10 cellular contexts compared by ENCODE assay signal in the genomic region with DNA sequence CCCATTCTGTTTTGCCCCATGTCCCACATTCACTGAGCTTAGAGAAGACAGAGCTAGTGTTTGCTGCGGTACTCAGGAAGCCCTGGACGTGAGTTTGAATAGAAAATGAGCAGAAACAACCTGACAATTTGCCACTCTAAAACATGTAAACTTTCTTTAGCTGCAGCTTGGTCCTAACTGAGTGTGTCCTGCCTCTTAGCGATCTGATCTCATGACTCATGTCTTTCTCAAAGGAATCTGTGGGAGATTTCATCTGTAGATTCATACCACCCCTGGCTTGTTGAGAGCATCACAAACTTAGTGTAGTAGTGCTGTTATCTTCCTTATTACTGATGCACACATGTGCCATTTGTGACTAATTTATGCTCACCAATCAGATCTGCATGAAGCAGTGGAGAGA.
DNase-seq lines count a peak whose midpoint lies in the region; ATAC-seq and TF ChIP-seq lines count a peak whose summit lies in the region.
"Had no signal": no experiment of that assay in that cellular context is flagged by ENCODE, and none has a peak within 500 bp of the region (broad histone marks: within the 10 kb centered on the region; RNA-seq: fewer than 3 reads in every experiment).

No MANE protein-coding gene starts in this region.

- no peaks in the 10 kb centered on the region for H3K36me3 ChIP-seq in mesodermal cell (ENCODE audit: control insufficient read depth, insufficient read depth, low read length)

- ATAC-seq in HG03095 (IDR thresholded peaks at IDR 0.05; ENCODE audit: unreplicated experiment) (no peak), HG03045 (IDR thresholded peaks at IDR 0.05; ENCODE audit: unreplicated experiment) (no peak), left colon (no peak)

- intact Hi-C loops in left colon (cut with DNase I, micrococcal nuclease): no loop called here

- no peak for TF ChIP-seq CTCF in astrocyte of the spinal cord (IDR thresholded peaks at IDR 0.05; ENCODE audit: low read depth, low read length)

- DNase-seq in DMS53 (lab: John Stamatoyannopoulos, UW) (peak; percentile 76), HT1080 (ENCODE audit: low read depth) (peak; percentile 81), astrocyte of the spinal cord (ENCODE audit: low read depth, low spot score) (peak; percentile 84), left colon (no peak)
- DNase-seq in activated effector memory CD4-positive, alpha-beta T cell treated with anti-CD3 and anti-CD28 coated beads, Interleukin-2, amount 50 U/mL, for 16 hours: no peak
- DNase-seq: activated naive CD4-positive, alpha-beta T cell treated with anti-CD3 and anti-CD28 coated beads, Interleukin-2, amount 10 ng/mL, durations not matched to agents 7 days and 5 days; NCI-H2107 had no signal

- 71% methylated on average over 1 of the region's 3 CpGs; no CpG with 5 or more reads in 1 of the 2 experiments for WGBS in mesodermal cell (ENCODE audit: insufficient coverage in 2 of 2), 2 experiments

- no peaks in the 10 kb centered on the region for H3K9me3 ChIP-seq in mesodermal cell (ENCODE audit: control insufficient read depth, low read length)

- H3K4me1 ChIP-seq in mesodermal cell (ENCODE audit: control insufficient read depth, insufficient read depth, low read length, poor library complexity, severe bottlenecking): peaks cover 58% of the 10 kb centered on the region

- H3K4me3 ChIP-seq in astrocyte of the spinal cord (ENCODE audit: low read depth, low read length): no peak overlapping the region
- H3K4me3 ChIP-seq in mesodermal cell (ENCODE audit: extremely low read depth, insufficient read depth, low read length, poor library complexity, severe bottlenecking): no peak overlapping the region

- H3K27ac ChIP-seq in mesodermal cell (ENCODE audit: low read depth, low read length, severe bottlenecking): peak overlapping the region; percentile 77

- in situ Hi-C loops in astrocyte of the spinal cord (cut with HindIII; ENCODE audit: low sequenced_read_pairs): no loop called here

Comparison
In these comparisons a context has a peak if more than half of its experiments do, and no peak if none do; other contexts are left out.
1. DNase-seq: peak in DMS53 (single experiment), HT1080 (single experiment) and astrocyte of the spinal cord (single experiment); none in activated effector memory CD4-positive, alpha-beta T cell treated with anti-CD3 and anti-CD28 coated beads, Interleukin-2, amount 50 U/mL, for 16 hours (single experiment) and left colon (0 of 2).